ENCODE assay signal across 29 cellular contexts in genomic region chr10:130804778-130805634, GRCh38.
"Had no signal": no experiment of that assay in that cellular context is flagged by ENCODE, and none has a peak within 500 bp of the region (broad histone marks: within the 10 kb centered on the region; RNA-seq: fewer than 3 reads in every experiment).

No MANE protein-coding gene starts in this region.

- H3K4me1 ChIP-seq: breast epithelium, gastrocnemius medialis, lower lobe of right lung, prostate gland, sigmoid colon, uterus had no signal

- H3K36me3 ChIP-seq: breast epithelium, gastrocnemius medialis, lower lobe of right lung, neutrophil, ovary, prostate gland, sigmoid colon, thoracic aorta, uterus had no signal

- H3K36me3 Mint-ChIP-seq: activated naive CD4-positive, alpha-beta T cell treated with anti-CD3 and anti-CD28 coated beads, Interleukin-2, amount 50 U/mL, for 24 hours; stimulated activated effector memory CD8-positive, alpha-beta T cell treated with anti-CD3 and anti-CD28 coated beads, Interleukin-12 subunit alpha, Interleukin-12 subunit beta, amount 100 ng/mL, for 72 hours had no signal

- DNase-seq: activated CD4-positive, alpha-beta T cell treated with anti-CD3 and anti-CD28 coated beads, Interleukin-2, amount 50 U/mL, for 1 hour; activated CD4-positive, CD25-positive, alpha-beta regulatory T cell treated with anti-CD3 and anti-CD28 coated beads, Interleukin-2, amount 50 U/mL, for 72 hours; activated CD8-positive, alpha-beta T cell treated with anti-CD3 and anti-CD28 coated beads for 36 hours; activated naive CD8-positive, alpha-beta T cell treated with anti-CD3 and anti-CD28 coated beads, Interleukin-2, amount 50 U/mL, for 24 hours; activated T-cell treated with anti-CD3 and anti-CD28 coated beads, Interleukin-2, amount 50 U/mL, for 1 hour; amygdala; effector memory CD4-positive, alpha-beta T cell; erythroblast; gastrocnemius medialis; glutamatergic neuron; lower lobe of right lung; mesenchymal stem cell; ovary; retina; sigmoid colon; small intestine; stimulated activated CD4-positive, alpha-beta T cell treated with anti-CD3 and anti-CD28 coated beads, Interleukin-4, amount 100 ng/mL, for 24 hours; T-helper 2 cell; trophoblast cell; uterus had no signal

- H3K9me3 ChIP-seq: gastrocnemius medialis, lower lobe of right lung, neutrophil, ovary, prostate gland, sigmoid colon, thoracic aorta, uterus had no signal

- H3K4me3 Mint-ChIP-seq: activated CD8-positive, alpha-beta T cell treated with anti-CD3 and anti-CD28 coated beads for 36 hours; activated naive CD4-positive, alpha-beta T cell treated with anti-CD3 and anti-CD28 coated beads, Interleukin-2, amount 50 U/mL, for 24 hours; activated naive CD8-positive, alpha-beta T cell treated with anti-CD3 and anti-CD28 coated beads, Interleukin-2, amount 50 U/mL, for 24 hours; nephron; stimulated activated effector memory CD8-positive, alpha-beta T cell treated with anti-CD3 and anti-CD28 coated beads, Interleukin-12 subunit alpha, Interleukin-12 subunit beta, amount 100 ng/mL, for 72 hours; stimulated activated naive CD8-positive, alpha-beta T cell treated with anti-CD3 and anti-CD28 coated beads, Interleukin-15, Interleukin-2, amounts not matched to agents 100 ng/mL and 50 ng/mL, for 24 hours had no signal

- H3K4me3 ChIP-seq: breast epithelium, gastrocnemius medialis, hepatocyte, lower lobe of right lung, ovary, prostate gland, sigmoid colon, thoracic aorta, uterus had no signal

- ATAC-seq: activated CD8-positive, alpha-beta T cell treated with anti-CD3 and anti-CD28 coated beads for 36 hours; activated naive CD8-positive, alpha-beta T cell treated with anti-CD3 and anti-CD28 coated beads, Interleukin-2, amount 50 U/mL, for 24 hours; gastrocnemius medialis; lower lobe of right lung; stimulated activated effector memory CD8-positive, alpha-beta T cell treated with anti-CD3 and anti-CD28 coated beads, Interleukin-12 subunit alpha, Interleukin-12 subunit beta, amount 100 ng/mL, for 72 hours had no signal

- H3K27me3 Mint-ChIP-seq: activated CD8-positive, alpha-beta T cell treated with anti-CD3 and anti-CD28 coated beads for 36 hours; activated naive CD4-positive, alpha-beta T cell treated with anti-CD3 and anti-CD28 coated beads, Interleukin-2, amount 50 U/mL, for 24 hours; stimulated activated naive CD8-positive, alpha-beta T cell treated with anti-CD3 and anti-CD28 coated beads, Interleukin-15, Interleukin-2, amounts not matched to agents 100 ng/mL and 50 ng/mL, for 24 hours had no signal

- H2AFZ ChIP-seq: hepatocyte had no signal

- H3K4me2 ChIP-seq: hepatocyte had no signal

- H3K27me3 ChIP-seq: gastrocnemius medialis, hepatocyte, neutrophil, ovary, sigmoid colon, uterus had no signal

- H3K79me2 ChIP-seq: hepatocyte had no signal

- H3K4me1 Mint-ChIP-seq: activated naive CD4-positive, alpha-beta T cell treated with anti-CD3 and anti-CD28 coated beads, Interleukin-2, amount 50 U/mL, for 24 hours; activated naive CD8-positive, alpha-beta T cell treated with anti-CD3 and anti-CD28 coated beads, Interleukin-2, amount 50 U/mL, for 24 hours; nephron; stimulated activated effector memory CD8-positive, alpha-beta T cell treated with anti-CD3 and anti-CD28 coated beads, Interleukin-12 subunit alpha, Interleukin-12 subunit beta, amount 100 ng/mL, for 72 hours had no signal

- H3K27ac Mint-ChIP-seq: activated CD8-positive, alpha-beta T cell treated with anti-CD3 and anti-CD28 coated beads for 36 hours; activated naive CD4-positive, alpha-beta T cell treated with anti-CD3 and anti-CD28 coated beads, Interleukin-2, amount 50 U/mL, for 24 hours; activated naive CD8-positive, alpha-beta T cell treated with anti-CD3 and anti-CD28 coated beads, Interleukin-2, amount 50 U/mL, for 24 hours; nephron; stimulated activated effector memory CD8-positive, alpha-beta T cell treated with anti-CD3 and anti-CD28 coated beads, Interleukin-12 subunit alpha, Interleukin-12 subunit beta, amount 100 ng/mL, for 72 hours; stimulated activated naive CD8-positive, alpha-beta T cell treated with anti-CD3 and anti-CD28 coated beads, Interleukin-15, Interleukin-2, amounts not matched to agents 100 ng/mL and 50 ng/mL, for 24 hours had no signal

- H3K9me3 Mint-ChIP-seq: activated CD8-positive, alpha-beta T cell treated with anti-CD3 and anti-CD28 coated beads for 36 hours; activated naive CD4-positive, alpha-beta T cell treated with anti-CD3 and anti-CD28 coated beads, Interleukin-2, amount 50 U/mL, for 24 hours; activated naive CD8-positive, alpha-beta T cell treated with anti-CD3 and anti-CD28 coated beads, Interleukin-2, amount 50 U/mL, for 24 hours; stimulated activated effector memory CD8-positive, alpha-beta T cell treated with anti-CD3 and anti-CD28 coated beads, Interleukin-12 subunit alpha, Interleukin-12 subunit beta, amount 100 ng/mL, for 72 hours; stimulated activated naive CD8-positive, alpha-beta T cell treated with anti-CD3 and anti-CD28 coated beads, Interleukin-15, Interleukin-2, amounts not matched to agents 100 ng/mL and 50 ng/mL, for 24 hours had no signal

- H3K27ac ChIP-seq: breast epithelium, gastrocnemius medialis, hepatocyte, lower lobe of right lung, neutrophil, ovary, prostate gland, sigmoid colon, thoracic aorta, uterus had no signal
